17 cellular contexts compared by ENCODE assay signal in the genomic region with DNA sequence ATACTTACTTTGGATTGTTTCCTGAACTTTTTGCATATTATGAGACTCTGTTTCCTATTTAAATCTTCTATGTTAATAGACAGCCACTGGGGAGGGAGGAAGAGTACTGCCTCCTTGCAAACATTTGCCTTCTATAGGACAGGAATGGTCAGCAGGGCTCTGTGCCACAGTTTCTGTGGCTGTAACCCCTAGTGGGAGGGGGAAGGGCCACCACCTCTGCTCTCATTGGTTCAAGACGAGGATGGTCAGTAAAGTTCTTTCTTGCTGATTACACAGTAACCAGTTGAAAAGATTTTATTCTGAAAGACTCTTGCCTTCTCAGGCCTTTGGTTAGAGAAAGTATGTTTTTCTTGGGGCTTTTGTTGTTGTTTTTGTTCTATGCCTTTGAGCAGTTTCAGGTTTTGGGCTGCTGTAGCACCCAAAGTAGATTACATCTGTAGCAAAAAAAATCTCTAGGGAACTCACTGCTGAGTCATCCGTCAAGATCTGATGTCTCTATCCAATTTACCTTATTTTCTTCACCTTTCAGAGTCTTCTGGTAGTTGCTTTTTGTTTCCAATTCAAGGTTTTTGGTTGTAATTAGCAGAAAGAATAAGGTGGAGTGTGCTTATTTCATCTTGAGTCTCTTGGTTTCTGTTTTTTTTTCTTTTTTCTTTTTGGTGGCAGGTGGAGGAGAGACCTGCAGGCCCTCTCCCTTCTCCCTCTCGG. TPM values are rescaled to one million over a fixed set of nuclear protein-coding genes. Genes with fewer than 3 reads are reported as not detected.
DNase-seq lines count a peak whose midpoint lies in the region; ATAC-seq and TF ChIP-seq lines count a peak whose summit lies in the region.
"Had no signal": no experiment of that assay in that cellular context is flagged by ENCODE, and none has a peak within 500 bp of the region (broad histone marks: within the 10 kb centered on the region; RNA-seq: fewer than 3 reads in every experiment).

No MANE protein-coding gene starts in this region.

- H3K9me2 ChIP-seq in HCT116 (ENCODE audit: insufficient read depth) (no peaks in the 10 kb centered on the region), MM.1S (replicated peaks; ENCODE audit: insufficient read depth, low read length) (no peaks in the 10 kb centered on the region)

- intact Hi-C loops in HCT116 (cut with micrococcal nuclease), result no loop called here

- no peaks in the 10 kb centered on the region for H3K27me3 ChIP-seq in HCT116 (ENCODE audit: insufficient read depth, low read length)
- no peaks in the 10 kb centered on the region for H3K27me3 ChIP-seq in MM.1S (replicated peaks; ENCODE audit: insufficient read depth, low read length)
- H3K27me3 ChIP-seq: cardiac muscle cell, gastroesophageal sphincter, neutrophil, right lobe of liver, tibial artery had no signal

- no peak overlapping the region for H3K9ac ChIP-seq in HCT116 (ENCODE audit: low read length)
- peak overlapping the region; percentile 42; the same call in 1 of the 2 replicates for H3K9ac ChIP-seq in MM.1S (ENCODE audit: low read length)

- ATAC-seq in GM18502 (IDR thresholded peaks at IDR 0.05; ENCODE audit: poor library complexity, unreplicated experiment) (peak; percentile 74), HCT116 (peak; percentile 61)
- ATAC-seq: gastroesophageal sphincter, right lobe of liver had no signal

- peaks cover 0 to 7% of the 10 kb centered on the region in 2 experiments; a peak in 2 of 4 replicates for H3K4me1 ChIP-seq in HCT116 (ENCODE audit: control insufficient read depth in 1 of 2, insufficient read depth in 2 of 2, low read length in 2 of 2)
- H3K4me1 ChIP-seq in MM.1S (ENCODE audit: low read length), result no peaks in the 10 kb centered on the region
- H3K4me1 ChIP-seq: Caco-2, gastroesophageal sphincter, right lobe of liver had no signal

- TF ChIP-seq RAD21 in HCT116 (IDR thresholded peaks at IDR 0.05; ENCODE audit: low read depth), result no peak

- H3K36me3 ChIP-seq in HCT116 (ENCODE audit: control insufficient read depth in 1 of 2, insufficient read depth in 2 of 2, low read length in 2 of 2) (peaks cover 4% of the 10 kb centered on the region in 2 experiments; a peak in 1 of 4 replicates), MM.1S (replicated peaks; ENCODE audit: insufficient read depth, low read length) (no peaks in the 10 kb centered on the region)
- H3K36me3 ChIP-seq: neutrophil, right lobe of liver had no signal

- H4K20me1 ChIP-seq in HCT116 (ENCODE audit: insufficient read depth), result no peaks in the 10 kb centered on the region
- no peaks in the 10 kb centered on the region for H4K20me1 ChIP-seq in MM.1S (ENCODE audit: insufficient read depth, low read length)

- TF ChIP-seq CTCF in HCT116 (IDR thresholded peaks at IDR 0.05 in 2 of 3, conservative IDR thresholded peaks at IDR 0.05 in 1 of 3; ENCODE audit: borderline replicate concordance in 1 of 3, insufficient read depth in 1 of 3, low read depth in 2 of 3, low read length in 2 of 3), result no peak
- TF ChIP-seq CTCF in MM.1S (IDR thresholded peaks at IDR 0.05; ENCODE audit: low read length), result no peak
- no peak for TF ChIP-seq CTCF in fibroblast of villous mesenchyme (IDR thresholded peaks at IDR 0.05; ENCODE audit: insufficient read depth, low read depth, low read length)

- H3K4me2 ChIP-seq in HCT116 (ENCODE audit: low read length) (no peak overlapping the region), MM.1S (ENCODE audit: low read depth, low read length) (peak overlapping the region; percentile 52)

- RAD21 ChIA-PET in HCT116 (lab: Charles Lee; ENCODE audit: low non-redundant PET in 1 of 2, low total read pairs in 2 of 2, uncharacterized antibody in 2 of 2, unreplicated experiment in 2 of 2), result no interaction called here

- peaks cover 8% of the 10 kb centered on the region; the same call in 1 of the 2 replicates for H3F3A ChIP-seq in MM.1S (ENCODE audit: insufficient read depth, low read length)

- H3K4me3 ChIP-seq in HCT116 (replicated peaks in 1 of 2; ENCODE audit: low read depth in 1 of 2, low read length in 2 of 2) (no peak overlapping the region), MM.1S (ENCODE audit: low read length) (peak overlapping the region; percentile 36), fibroblast of villous mesenchyme (ENCODE audit: low read depth, low read length) (no peak overlapping the region)
- H3K4me3 ChIP-seq: cardiac muscle cell, gastroesophageal sphincter, right lobe of liver, tibial artery had no signal

- no TSS peak for BruUV-seq in HCT116 (replicated peaks; lab: Mats Ljungman, UMichigan)

- POLR2A ChIA-PET in HCT116 (lab: Charles Lee), result no interaction called here

- peaks cover 44% of the 10 kb centered on the region for H3K79me2 ChIP-seq in HCT116 (ENCODE audit: insufficient read depth, low read length)
- H3K79me2 ChIP-seq in MM.1S (ENCODE audit: low read length), result no peaks in the 10 kb centered on the region

- DNase-seq in HCT116 (ENCODE audit: low read depth, low spot score) (no peak), MM.1S (peak; percentile 60), fibroblast of villous mesenchyme (ENCODE audit: low read depth) (peak; percentile 40), amniotic stem cell (lab: John Stamatoyannopoulos, UW) (no peak), NCI-H2107 treated with DMSO at 0.1 percent for 48 hours (lab: John Stamatoyannopoulos, UW; ENCODE audit: unreplicated experiment) (no peak), DMS53 treated with DMSO at 0.1 percent for 48 hours (lab: John Stamatoyannopoulos, UW; ENCODE audit: unreplicated experiment) (no peak)
- DNase-seq in activated CD8-positive, alpha-beta memory T cell treated with anti-CD3 and anti-CD28 coated beads, Interleukin-2, amount 50 U/mL, for 48 hours, result no peak
- DNase-seq: activated CD4-positive, alpha-beta T cell treated with anti-CD3 and anti-CD28 coated beads for 4 hours; activated naive CD4-positive, alpha-beta T cell treated with anti-CD3 and anti-CD28 coated beads, Interleukin-2, amount 50 U/mL, for 16 hours; Caco-2; right lobe of liver; stimulated activated CD4-positive, alpha-beta T cell treated with anti-CD3 and anti-CD28 coated beads, Interleukin-4, amount 100 ng/mL, for 1 hour; tibial artery had no signal

- no peak for TF ChIP-seq POLR2A in HCT116 (IDR thresholded peaks at IDR 0.05; ENCODE audit: borderline replicate concordance, extremely low read depth, insufficient read depth, insufficient read length)

- H3K27ac ChIP-seq in HCT116 (ENCODE audit: low read depth, low read length) (no peak overlapping the region), MM.1S (ENCODE audit: low read length) (peak overlapping the region; percentile 62; the same call in 1 of the 2 replicates)
- H3K27ac ChIP-seq: cardiac muscle cell, gastroesophageal sphincter, neutrophil, right lobe of liver, tibial artery had no signal

- H3K9me3 ChIP-seq in HCT116 (ENCODE audit: control insufficient read depth in 1 of 2, insufficient read depth in 1 of 2, low read depth in 1 of 2, low read length in 2 of 2) (no peaks in the 10 kb centered on the region; a peak in 1 of 4 replicates), MM.1S (replicated peaks; ENCODE audit: insufficient read depth, low read length) (no peaks in the 10 kb centered on the region)
- H3K9me3 ChIP-seq: right lobe of liver had no signal

- CTCF ChIA-PET in HCT116 (lab: Charles Lee), result no interaction called here

- H2AFZ ChIP-seq in HCT116 (ENCODE audit: low read depth, low read length, poor library complexity, severe bottlenecking), result no peak overlapping the region
- H2AFZ ChIP-seq in MM.1S (ENCODE audit: low read length), result peak overlapping the region; percentile 35; the same call in 1 of the 2 replicates

TF ChIP-seq in HCT116, 20 proteins besides CTCF, POLR2A, EP300 and RAD21 (continues in another document):
- TF ChIP-seq ZFX (IDR thresholded peaks at IDR 0.05), result no peak
- TF ChIP-seq, protein P1, sequence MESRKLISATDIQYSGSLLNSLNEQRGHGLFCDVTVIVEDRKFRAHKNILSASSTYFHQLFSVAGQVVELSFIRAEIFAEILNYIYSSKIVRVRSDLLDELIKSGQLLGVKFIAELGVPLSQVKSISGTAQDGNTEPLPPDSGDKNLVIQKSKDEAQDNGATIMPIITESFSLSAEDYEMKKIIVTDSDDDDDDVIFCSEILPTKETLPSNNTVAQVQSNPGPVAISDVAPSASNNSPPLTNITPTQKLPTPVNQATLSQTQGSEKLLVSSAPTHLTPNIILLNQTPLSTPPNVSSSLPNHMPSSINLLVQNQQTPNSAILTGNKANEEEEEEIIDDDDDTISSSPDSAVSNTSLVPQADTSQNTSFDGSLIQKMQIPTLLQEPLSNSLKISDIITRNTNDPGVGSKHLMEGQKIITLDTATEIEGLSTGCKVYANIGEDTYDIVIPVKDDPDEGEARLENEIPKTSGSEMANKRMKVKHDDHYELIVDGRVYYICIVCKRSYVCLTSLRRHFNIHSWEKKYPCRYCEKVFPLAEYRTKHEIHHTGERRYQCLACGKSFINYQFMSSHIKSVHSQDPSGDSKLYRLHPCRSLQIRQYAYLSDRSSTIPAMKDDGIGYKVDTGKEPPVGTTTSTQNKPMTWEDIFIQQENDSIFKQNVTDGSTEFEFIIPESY (IDR thresholded peaks at IDR 0.05; ENCODE audit: extremely low read depth, insufficient replicate concordance, low read length), result no peak
- TF ChIP-seq CEBPB (IDR thresholded peaks at IDR 0.05; ENCODE audit: low read depth), result no peak
- no peak for TF ChIP-seq EZH2 (IDR thresholded peaks at IDR 0.05)
- TF ChIP-seq SRF (IDR thresholded peaks at IDR 0.05; ENCODE audit: low read depth), result no peak
- TF ChIP-seq TCF7L2 (IDR thresholded peaks at IDR 0.05; ENCODE audit: borderline replicate concordance, extremely low read depth, insufficient read depth, insufficient read length), result no peak
- TF ChIP-seq YY1 (IDR thresholded peaks at IDR 0.05; ENCODE audit: extremely low read depth, insufficient replicate concordance, low read depth, low read length), result no peak
- TF ChIP-seq, protein P2, sequence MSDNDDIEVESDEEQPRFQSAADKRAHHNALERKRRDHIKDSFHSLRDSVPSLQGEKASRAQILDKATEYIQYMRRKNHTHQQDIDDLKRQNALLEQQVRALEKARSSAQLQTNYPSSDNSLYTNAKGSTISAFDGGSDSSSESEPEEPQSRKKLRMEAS (IDR thresholded peaks at IDR 0.05), result no peak
- no peak for TF ChIP-seq POLR2AphosphoS5 (IDR thresholded peaks at IDR 0.05; ENCODE audit: low read depth, low read length)
- no peak for TF ChIP-seq JUND (IDR thresholded peaks at IDR 0.05)

RNA-seq across cellular contexts. Expression of a gene that starts 23.1 kb away (rescaled TPM):
- 21.6 TPM for total RNA-seq in HCT116 (2021; ENCODE audit: unreplicated experiment)
- 4.2 and 5.8 TPM in 2 replicates for polyA plus RNA-seq in HCT116 (2012)
- total RNA-seq in fibroblast of villous mesenchyme, result 21.6 and 28.1 TPM in 2 replicates

Comparison
In these comparisons a context has a peak if more than half of its experiments do, and no peak if none do; other contexts are left out.
1. DNase-seq: peak in MM.1S (single experiment) and fibroblast of villous mesenchyme (single experiment); none in HCT116 (single experiment), amniotic stem cell (single experiment), NCI-H2107 treated with DMSO at 0.1 percent for 48 hours (single experiment), DMS53 treated with DMSO at 0.1 percent for 48 hours (single experiment) and activated CD8-positive, alpha-beta memory T cell treated with anti-CD3 and anti-CD28 coated beads, Interleukin-2, amount 50 U/mL, for 48 hours (single experiment).